Comparison of ENCODE assay signal across 1 cellular context in genomic region chrX:70436380-70436779, GRCh38.
TF ChIP-seq lines count a peak whose summit lies in the region.

No MANE protein-coding gene starts in this region.

TF ChIP-seq in HepG2, 621 proteins besides CTCF, POLR2A, EP300 and RAD21:
- TF ChIP-seq, protein P1, sequence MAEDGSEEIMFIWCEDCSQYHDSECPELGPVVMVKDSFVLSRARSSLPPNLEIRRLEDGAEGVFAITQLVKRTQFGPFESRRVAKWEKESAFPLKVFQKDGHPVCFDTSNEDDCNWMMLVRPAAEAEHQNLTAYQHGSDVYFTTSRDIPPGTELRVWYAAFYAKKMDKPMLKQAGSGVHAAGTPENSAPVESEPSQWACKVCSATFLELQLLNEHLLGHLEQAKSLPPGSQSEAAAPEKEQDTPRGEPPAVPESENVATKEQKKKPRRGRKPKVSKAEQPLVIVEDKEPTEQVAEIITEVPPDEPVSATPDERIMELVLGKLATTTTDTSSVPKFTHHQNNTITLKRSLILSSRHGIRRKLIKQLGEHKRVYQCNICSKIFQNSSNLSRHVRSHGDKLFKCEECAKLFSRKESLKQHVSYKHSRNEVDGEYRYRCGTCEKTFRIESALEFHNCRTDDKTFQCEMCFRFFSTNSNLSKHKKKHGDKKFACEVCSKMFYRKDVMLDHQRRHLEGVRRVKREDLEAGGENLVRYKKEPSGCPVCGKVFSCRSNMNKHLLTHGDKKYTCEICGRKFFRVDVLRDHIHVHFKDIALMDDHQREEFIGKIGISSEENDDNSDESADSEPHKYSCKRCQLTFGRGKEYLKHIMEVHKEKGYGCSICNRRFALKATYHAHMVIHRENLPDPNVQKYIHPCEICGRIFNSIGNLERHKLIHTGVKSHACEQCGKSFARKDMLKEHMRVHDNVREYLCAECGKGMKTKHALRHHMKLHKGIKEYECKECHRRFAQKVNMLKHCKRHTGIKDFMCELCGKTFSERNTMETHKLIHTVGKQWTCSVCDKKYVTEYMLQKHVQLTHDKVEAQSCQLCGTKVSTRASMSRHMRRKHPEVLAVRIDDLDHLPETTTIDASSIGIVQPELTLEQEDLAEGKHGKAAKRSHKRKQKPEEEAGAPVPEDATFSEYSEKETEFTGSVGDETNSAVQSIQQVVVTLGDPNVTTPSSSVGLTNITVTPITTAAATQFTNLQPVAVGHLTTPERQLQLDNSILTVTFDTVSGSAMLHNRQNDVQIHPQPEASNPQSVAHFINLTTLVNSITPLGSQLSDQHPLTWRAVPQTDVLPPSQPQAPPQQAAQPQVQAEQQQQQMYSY (CRISPR knock-in tag; IDR thresholded peaks at IDR 0.05): no peak
- TF ChIP-seq RFX1 (IDR thresholded peaks at IDR 0.05) (peak; percentile 25; the same call in 1 of the 2 replicates), KAT7 (CRISPR knock-in tag; IDR thresholded peaks at IDR 0.05; ENCODE audit: borderline replicate concordance) (no peak), PHF20 (CRISPR knock-in tag; IDR thresholded peaks at IDR 0.05) (no peak)
TF ChIP-seq in HepG2: peak in this region for 1.
